ENCODE assay signal across 24 cellular contexts in genomic region chr15:93948728-93949127, GRCh38.
DNase-seq lines count a peak whose midpoint lies in the region; ATAC-seq and TF ChIP-seq lines count a peak whose summit lies in the region.
"Had no signal": no experiment of that assay in that cellular context is flagged by ENCODE, and none has a peak within 500 bp of the region (broad histone marks: within the 10 kb centered on the region; RNA-seq: fewer than 3 reads in every experiment).

No MANE protein-coding gene starts in this region.

- intact Hi-C loops in PC-9 (cut with micrococcal nuclease; ENCODE audit: unreplicated experiment): no loop called here

- H3K36me3 Mint-ChIP-seq in neural progenitor cell: no peaks in the 10 kb centered on the region
- H3K36me3 Mint-ChIP-seq: activated CD4-positive, alpha-beta memory T cell treated with anti-CD3 and anti-CD28 coated beads for 36 hours had no signal

- CTCF ChIA-PET in PC-9 (lab: Charles Lee): no interaction called here

- peaks cover 3% of the 10 kb centered on the region for H3K4me1 Mint-ChIP-seq in neural progenitor cell
- H3K4me1 Mint-ChIP-seq: stimulated activated naive CD8-positive, alpha-beta T cell treated with anti-CD3 and anti-CD28 coated beads, Interleukin-15, amount 100 ng/mL, for 72 hours had no signal

- H3K4me2 ChIP-seq in neural progenitor cell (no peak overlapping the region), PC-9 (no peak overlapping the region)
- H3K4me2 ChIP-seq: SK-N-SH had no signal

- H3K36me3 ChIP-seq in SJCRH30: no peaks in the 10 kb centered on the region
- H3K36me3 ChIP-seq in neural progenitor cell: no peaks in the 10 kb centered on the region
- H3K36me3 ChIP-seq in PC-9 (ENCODE audit: low read depth): no peaks in the 10 kb centered on the region
- H3K36me3 ChIP-seq: adrenal gland, colonic mucosa, gastroesophageal sphincter, lower lobe of right lung, right atrium auricular region, tibial artery had no signal

- H2AFZ ChIP-seq in neural progenitor cell (replicated peaks) (peak overlapping the region; percentile 60), PC-9 (no peak overlapping the region)

- H3K4me1 ChIP-seq in SJCRH30 (peaks cover 5% of the 10 kb centered on the region; the same call in 1 of the 2 replicates), neural progenitor cell (no peaks in the 10 kb centered on the region), PC-9 (replicated peaks; ENCODE audit: insufficient read depth) (no peaks in the 10 kb centered on the region)
- H3K4me1 ChIP-seq: adrenal gland, colonic mucosa, gastroesophageal sphincter, lower lobe of right lung, right atrium auricular region, tibial artery had no signal

- H4K20me1 ChIP-seq in neural progenitor cell (ENCODE audit: low read depth) (no peaks in the 10 kb centered on the region), PC-9 (ENCODE audit: insufficient read depth) (no peaks in the 10 kb centered on the region; the same call in 1 of the 2 replicates)

- no peaks in the 10 kb centered on the region for H3K27me3 ChIP-seq in SJCRH30
- no peaks in the 10 kb centered on the region for H3K27me3 ChIP-seq in neural progenitor cell
- H3K27me3 ChIP-seq in PC-9 (ENCODE audit: insufficient read depth, low read depth): peaks cover 19% of the 10 kb centered on the region
- H3K27me3 ChIP-seq: adrenal gland, colonic mucosa, gastroesophageal sphincter, right atrium auricular region, tibial artery had no signal

- no peaks in the 10 kb centered on the region for H3K9me3 Mint-ChIP-seq in neural progenitor cell
- H3K9me3 Mint-ChIP-seq: activated CD4-positive, alpha-beta memory T cell treated with anti-CD3 and anti-CD28 coated beads for 36 hours; effector memory CD8-positive, alpha-beta T cell had no signal

- no TSS peak for BruUV-seq in PC-9 (replicated peaks; lab: Mats Ljungman, UMichigan)

- no peaks in the 10 kb centered on the region for H3K79me2 ChIP-seq in neural progenitor cell (ENCODE audit: low read depth)
- no peaks in the 10 kb centered on the region for H3K79me2 ChIP-seq in PC-9 (ENCODE audit: low read depth)

- H3K9ac ChIP-seq in neural progenitor cell: no peak overlapping the region
- H3K9ac ChIP-seq: SK-N-SH had no signal

- H3F3A ChIP-seq in neural progenitor cell (ENCODE audit: low read depth) (no peaks in the 10 kb centered on the region), PC-9 (ENCODE audit: insufficient read depth, low read depth) (no peaks in the 10 kb centered on the region)

- H3K27ac ChIP-seq in SJCRH30: no peak overlapping the region
- no peak overlapping the region for H3K27ac ChIP-seq in neural progenitor cell
- H3K27ac ChIP-seq in PC-9: no peak overlapping the region
- H3K27ac ChIP-seq: 22Rv1, adrenal gland, colonic mucosa, gastroesophageal sphincter, lower lobe of right lung, right atrium auricular region, tibial artery had no signal

- ATAC-seq in GM18511 (IDR thresholded peaks at IDR 0.05; ENCODE audit: unreplicated experiment) (no peak), GM21390 (IDR thresholded peaks at IDR 0.05; ENCODE audit: unreplicated experiment) (no peak)
- ATAC-seq: effector memory CD8-positive, alpha-beta T cell; esophagus mucosa; gastroesophageal sphincter; lower lobe of right lung; stimulated activated naive CD8-positive, alpha-beta T cell treated with anti-CD3 and anti-CD28 coated beads, Interleukin-15, amount 100 ng/mL, for 72 hours had no signal

- TF ChIP-seq CTCF in neural progenitor cell (IDR thresholded peaks at IDR 0.05) (no peak), PC-9 (conservative IDR thresholded peaks at IDR 0.05) (no peak)

- POLR2A ChIA-PET in PC-9 (lab: Charles Lee; ENCODE audit: unreplicated experiment): no interaction called here

- no peaks in the 10 kb centered on the region for H3K9me2 ChIP-seq in PC-9 (ENCODE audit: insufficient read depth)
- H3K9me2 ChIP-seq: SK-N-SH had no signal

- H3K4me3 ChIP-seq in SJCRH30: peak overlapping the region; percentile 14; the same call in 1 of the 2 replicates
- H3K4me3 ChIP-seq in neural progenitor cell: no peak overlapping the region
- no peak overlapping the region for H3K4me3 ChIP-seq in PC-9
- H3K4me3 ChIP-seq: adrenal gland, colonic mucosa, gastroesophageal sphincter, lower lobe of right lung, right atrium auricular region, tibial artery had no signal

- DNase-seq in DMS 273 (lab: John Stamatoyannopoulos, UW; ENCODE audit: unreplicated experiment) (peak; percentile 1), DMS 273 treated with DMSO at 0.1 percent for 48 hours (lab: John Stamatoyannopoulos, UW) (no peak), NCI-H1417 treated with DMSO at 0.1 percent for 48 hours (lab: John Stamatoyannopoulos, UW) (peak; percentile 74), SJCRH30 (no peak), neural progenitor cell (ENCODE audit: low spot score) (no peak), PC-9 (no peak)
- DNase-seq: activated CD4-positive, alpha-beta memory T cell treated with anti-CD3 and anti-CD28 coated beads for 36 hours; activated gamma-delta T cell; adrenal gland; colonic mucosa; effector memory CD8-positive, alpha-beta T cell; Kasumi-1; kidney; lower lobe of right lung; NK-92 treated with Interleukin-12 subunit alpha and Interleukin-12 subunit beta, amount 100 ng/mL, for 24 hours; SK-N-SH; stimulated activated naive CD8-positive, alpha-beta T cell treated with anti-CD3 and anti-CD28 coated beads, Interleukin-15, amount 100 ng/mL, for 72 hours; tibial artery had no signal

- H3K4me3 Mint-ChIP-seq in neural progenitor cell: no peak overlapping the region
- H3K4me3 Mint-ChIP-seq: activated CD4-positive, alpha-beta memory T cell treated with anti-CD3 and anti-CD28 coated beads for 36 hours; effector memory CD8-positive, alpha-beta T cell; stimulated activated naive CD8-positive, alpha-beta T cell treated with anti-CD3 and anti-CD28 coated beads, Interleukin-15, amount 100 ng/mL, for 72 hours had no signal

- H3K27me3 Mint-ChIP-seq in neural progenitor cell (ENCODE audit: insufficient read depth, low read depth): no peaks in the 10 kb centered on the region

- H3K9me3 ChIP-seq in SJCRH30 (replicated peaks) (no peaks in the 10 kb centered on the region), neural progenitor cell (ENCODE audit: low read depth) (no peaks in the 10 kb centered on the region), PC-9 (ENCODE audit: insufficient read depth, low read depth) (no peaks in the 10 kb centered on the region)
- H3K9me3 ChIP-seq: adrenal gland, colonic mucosa, gastroesophageal sphincter, lower lobe of right lung, SK-N-SH, tibial artery had no signal

- H3K27ac Mint-ChIP-seq in neural progenitor cell: no peak overlapping the region
- H3K27ac Mint-ChIP-seq: activated CD4-positive, alpha-beta memory T cell treated with anti-CD3 and anti-CD28 coated beads for 36 hours; effector memory CD8-positive, alpha-beta T cell; stimulated activated naive CD8-positive, alpha-beta T cell treated with anti-CD3 and anti-CD28 coated beads, Interleukin-15, amount 100 ng/mL, for 72 hours had no signal

Comparison
In these comparisons a context has a peak if more than half of its experiments do, and no peak if none do; other contexts are left out.
1. DNase-seq: peak in DMS 273 (single experiment) and NCI-H1417 treated with DMSO at 0.1 percent for 48 hours (single experiment); none in DMS 273 treated with DMSO at 0.1 percent for 48 hours (single experiment), SJCRH30 (0 of 2), neural progenitor cell (single experiment) and PC-9 (0 of 2).